ENCODE assay signal across 8 cellular contexts in genomic region chr2:10449481-10449831, GRCh38. TPM values are rescaled to one million over a fixed set of nuclear protein-coding genes. Genes with fewer than 3 reads are reported as not detected.
A peak's percentile ranks its signal among the peaks of the same experiment; 100 is the strongest.
DNase-seq lines count a peak whose midpoint lies in the region; TF ChIP-seq lines count a peak whose summit lies in the region.

No MANE protein-coding gene starts in this region.

- POLR2A ChIA-PET in CD8-positive, alpha-beta memory T cell (lab: Charles Lee): interaction anchor here (0.6 to 0.7 kb wide), 2 partner anchors 55 to 364 kb away, joined by 4 read pairs; no protein-coding TSS in a partner anchor

- peak overlapping the region; percentile 70 for H3K4me3 ChIP-seq in CD8-positive, alpha-beta memory T cell (ENCODE audit: low read length)
- peak overlapping the region; percentile 94 for H3K4me3 ChIP-seq in OCI-LY3 (ENCODE audit: low read length)
- peak overlapping the region; percentile 83 for H3K4me3 ChIP-seq in endodermal cell (ENCODE audit: low read length)

- H3K36me3 ChIP-seq in CD8-positive, alpha-beta memory T cell (ENCODE audit: insufficient read depth, low read length): peaks cover 4% of the 10 kb centered on the region
- H3K36me3 ChIP-seq in OCI-LY3 (replicated peaks; ENCODE audit: low read depth, low read length) (peaks cover 15% of the 10 kb centered on the region), endodermal cell (ENCODE audit: control insufficient read depth, insufficient read depth, low read length) (peaks cover 10% of the 10 kb centered on the region)

- H3K4me3 Mint-ChIP-seq in CD8-positive, alpha-beta memory T cell: peak overlapping the region; percentile 77 to 89 (median 79)
- H3K4me3 Mint-ChIP-seq in endodermal cell (peak overlapping the region; percentile 65), osteocyte (ENCODE audit: unreplicated experiment) (no peak overlapping the region)

- 43 to 66% methylated on average over 2 to 5 of the region's 5 CpGs for WGBS in endodermal cell (ENCODE audit: insufficient coverage in 1 of 2, insufficient read length in 1 of 2), 2 experiments

- peaks cover 0 to 14% (median 4%) of the 10 kb centered on the region in 3 donors for H3K36me3 Mint-ChIP-seq in CD8-positive, alpha-beta memory T cell
- peaks cover 7% of the 10 kb centered on the region for H3K36me3 Mint-ChIP-seq in endodermal cell (ENCODE audit: low read depth)
- peaks cover 5% of the 10 kb centered on the region for H3K36me3 Mint-ChIP-seq in osteocyte (ENCODE audit: unreplicated experiment)

- peaks cover 28% of the 10 kb centered on the region for H4K20me1 ChIP-seq in OCI-LY3 (ENCODE audit: insufficient read depth, low read length)

- no peaks in the 10 kb centered on the region for H3K27me3 Mint-ChIP-seq in CD8-positive, alpha-beta memory T cell
- H3K27me3 Mint-ChIP-seq in endodermal cell (ENCODE audit: insufficient read depth): peaks cover 4% of the 10 kb centered on the region
- no peaks in the 10 kb centered on the region for H3K27me3 Mint-ChIP-seq in osteocyte (ENCODE audit: unreplicated experiment)

- TF ChIP-seq CTCF in OCI-LY3 (IDR thresholded peaks at IDR 0.05; ENCODE audit: low read depth, low read length) (no peak), endodermal cell (conservative IDR thresholded peaks at IDR 0.05) (no peak), osteocyte (IDR thresholded peaks at IDR 0.05) (no peak)

- CTCF ChIA-PET in CD8-positive, alpha-beta memory T cell (lab: Charles Lee): interaction anchor here (1.4 to 6.0 kb wide), 2 partner anchors 15 to 218 kb away, joined by 4 to 50 read pairs; no protein-coding TSS in a partner anchor

- peaks cover 35% of the 10 kb centered on the region for H3K4me1 ChIP-seq in CD8-positive, alpha-beta memory T cell (ENCODE audit: insufficient read depth, low read length)
- peaks cover 19% of the 10 kb centered on the region for H3K4me1 ChIP-seq in OCI-LY3 (ENCODE audit: low read length)
- peaks cover 17% of the 10 kb centered on the region for H3K4me1 ChIP-seq in endodermal cell (ENCODE audit: control insufficient read depth, insufficient read depth, low read length)

- H2AFZ ChIP-seq in OCI-LY3 (ENCODE audit: low read depth, low read length): no peak overlapping the region

- peak overlapping the region; percentile 97 for H3K4me2 ChIP-seq in OCI-LY3 (ENCODE audit: low read length)

- no peaks in the 10 kb centered on the region for H3K27me3 ChIP-seq in CD8-positive, alpha-beta memory T cell (ENCODE audit: insufficient read depth, low read length, poor library complexity, severe bottlenecking)
- H3K27me3 ChIP-seq in OCI-LY3 (ENCODE audit: low read depth, low read length) (no peaks in the 10 kb centered on the region), endodermal cell (ENCODE audit: control insufficient read depth, insufficient read depth, low read length, poor library complexity, severe bottlenecking) (no peaks in the 10 kb centered on the region)

- no peak for DNase-seq in CD8-positive, alpha-beta memory T cell
- DNase-seq in endodermal cell: no peak
- no peak for DNase-seq in osteocyte (ENCODE audit: extremely low spot score, unreplicated experiment)
- no peak for DNase-seq in mucosa of gallbladder (ENCODE audit: low spot score)
- no peak for DNase-seq in NCI-H1436 treated with DMSO at 0.1 percent for 48 hours (lab: John Stamatoyannopoulos, UW)
- DNase-seq in NCI-H146 (lab: John Stamatoyannopoulos, UW): no peak
- DNase-seq in stimulated activated CD4-positive, alpha-beta T cell treated with anti-CD3 and anti-CD28 coated beads, Interleukin-15, amount 100 ng/mL, for 24 hours: no peak

- H3K27ac ChIP-seq in CD8-positive, alpha-beta memory T cell (ENCODE audit: low read depth, low read length): peak overlapping the region; percentile 95
- H3K27ac ChIP-seq in OCI-LY3 (ENCODE audit: low read length) (peak overlapping the region; percentile 85), endodermal cell (ENCODE audit: low read depth, low read length) (no peak overlapping the region)

- peak overlapping the region; percentile 58 to 95 (median 88) for H3K27ac Mint-ChIP-seq in CD8-positive, alpha-beta memory T cell
- no peak overlapping the region for H3K27ac Mint-ChIP-seq in endodermal cell
- peak overlapping the region; percentile 47 for H3K27ac Mint-ChIP-seq in osteocyte (ENCODE audit: unreplicated experiment)

- H3K9me3 ChIP-seq in CD8-positive, alpha-beta memory T cell (ENCODE audit: low read length): no peaks in the 10 kb centered on the region
- H3K9me3 ChIP-seq in OCI-LY3 (ENCODE audit: insufficient read depth, low read length): no peaks in the 10 kb centered on the region
- H3K9me3 ChIP-seq in endodermal cell (ENCODE audit: control insufficient read depth, low read length): no peaks in the 10 kb centered on the region

- peaks cover 52% of the 10 kb centered on the region for H3K79me2 ChIP-seq in OCI-LY3 (ENCODE audit: low read length)

- H3K9ac ChIP-seq in OCI-LY3 (ENCODE audit: low read length) (peak overlapping the region; percentile 98), endodermal cell (ENCODE audit: extremely low read depth, low read length, poor library complexity, severe bottlenecking) (peak overlapping the region; percentile 79)

- H3K9me3 Mint-ChIP-seq in CD8-positive, alpha-beta memory T cell: no peaks in the 10 kb centered on the region
- no peaks in the 10 kb centered on the region for H3K9me3 Mint-ChIP-seq in endodermal cell
- H3K9me3 Mint-ChIP-seq in osteocyte (ENCODE audit: unreplicated experiment): no peaks in the 10 kb centered on the region

- peaks cover 27 to 43% (median 36%) of the 10 kb centered on the region in 3 donors for H3K4me1 Mint-ChIP-seq in CD8-positive, alpha-beta memory T cell
- H3K4me1 Mint-ChIP-seq in endodermal cell: peaks cover 22% of the 10 kb centered on the region
- peaks cover 39% of the 10 kb centered on the region for H3K4me1 Mint-ChIP-seq in osteocyte (ENCODE audit: unreplicated experiment)

RNA-seq across cellular contexts. Expression of gene ODC1, which starts 1.3 kb away (rescaled TPM):
- total RNA-seq in CD8-positive, alpha-beta memory T cell: 100 to 1,000 TPM; 565 to 566 TPM
- polyA plus RNA-seq in CD8-positive, alpha-beta memory T cell: 57.1 TPM
- total RNA-seq in endodermal cell (100 to 1,000 TPM; 108 to 152 TPM), osteocyte (41.7 and 44.8 TPM in 2 replicates), mucosa of gallbladder (48.7 TPM)
- polyA plus RNA-seq in endodermal cell (2013, experiment 1 of 2): 336 TPM
- polyA plus RNA-seq in endodermal cell (2013, experiment 2 of 2): 282 TPM
